Comparison of ENCODE assay signal across 1 cellular context in the genomic region with DNA sequence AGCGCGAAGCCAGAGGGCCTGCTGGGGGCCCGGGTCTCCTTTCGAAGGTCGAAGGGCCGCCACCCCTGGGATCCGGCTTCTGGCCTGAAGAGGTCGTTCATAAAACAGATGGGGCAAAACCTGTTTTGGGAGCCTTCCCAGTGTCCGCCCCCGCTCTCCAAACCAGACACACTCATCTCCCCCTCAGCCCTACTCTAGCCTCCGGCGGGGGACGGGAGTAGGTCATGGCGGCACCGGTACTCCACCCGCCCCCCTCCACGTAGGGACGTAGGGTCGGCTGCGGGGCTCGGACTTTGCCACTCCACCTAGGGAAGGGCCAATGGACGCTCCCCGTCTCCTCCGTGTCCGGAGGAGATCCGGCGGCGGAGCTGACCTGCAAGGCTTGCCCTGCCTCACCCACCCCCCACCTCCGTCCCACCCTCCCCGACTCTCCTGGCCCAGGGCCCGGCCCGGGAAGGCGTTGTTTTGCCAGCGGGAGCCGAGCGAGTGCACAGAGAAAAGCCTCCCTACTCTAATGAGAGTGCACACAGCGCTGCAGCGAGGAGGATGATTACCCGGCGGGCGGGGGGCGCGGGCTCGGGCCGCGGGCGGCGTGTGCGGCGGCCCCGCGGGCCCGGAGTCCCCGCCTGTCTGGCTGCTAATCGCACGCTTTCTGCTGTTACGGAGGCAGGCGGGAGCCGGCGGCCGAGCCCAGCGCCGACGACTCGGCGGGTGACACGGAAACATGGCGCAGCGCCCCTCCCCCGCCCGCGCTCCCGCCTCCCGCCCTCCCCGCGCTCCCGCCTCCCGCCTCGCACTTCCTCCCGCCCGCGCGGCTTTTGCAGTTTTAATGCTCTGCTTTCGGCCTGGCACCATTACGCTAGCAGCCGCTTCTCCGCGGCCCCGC.
TF ChIP-seq lines count a peak whose summit lies in the region.

No MANE protein-coding gene starts in this region.

TF ChIP-seq in H1, 55 proteins besides CTCF, POLR2A, EP300 and RAD21:
- TF ChIP-seq TAF1 (IDR thresholded peaks at IDR 0.05; ENCODE audit: low read depth, low read length) (0 out of 2 replicates have a peak, but pooled peaks have one; percentile 22), EGR1 (IDR thresholded peaks at IDR 0.05; ENCODE audit: borderline replicate concordance, low read depth, low read length) (0 out of 2 replicates have a peak, but pooled peaks have one; percentile 3), SIN3A (conservative IDR thresholded peaks at IDR 0.05 in 1 of 2, IDR thresholded peaks at IDR 0.05 in 1 of 2; ENCODE audit: low read depth in 1 of 2, low read length in 2 of 2) (0 out of 4 replicates have a peak, but pooled peaks of 1 of the 2 experiments have one; percentile 9), BCL11A (IDR thresholded peaks at IDR 0.05; ENCODE audit: low read depth in 2 of 2, low read length in 2 of 2) (no peak)
